15 cellular contexts compared by ENCODE assay signal in genomic region chr21:33189845-33190244, GRCh38.
"Had no signal": no experiment of that assay in that cellular context is flagged by ENCODE, and none has a peak within 500 bp of the region (broad histone marks: within the 10 kb centered on the region; RNA-seq: fewer than 3 reads in every experiment).

No MANE protein-coding gene starts in this region.

- H3K4me3 Mint-ChIP-seq: activated naive CD8-positive, alpha-beta T cell treated with anti-CD3 and anti-CD28 coated beads, Interleukin-2, amount 10 ng/mL, durations not matched to agents 7 days and 5 days; brain; neural crest cell; type B pancreatic cell had no signal

- H3K36me3 Mint-ChIP-seq: brain, type B pancreatic cell had no signal

- H3K4me1 Mint-ChIP-seq: neural crest cell had no signal

- H3K36me3 ChIP-seq: lower lobe of right lung had no signal

- H3K27ac Mint-ChIP-seq: activated naive CD8-positive, alpha-beta T cell treated with anti-CD3 and anti-CD28 coated beads, Interleukin-2, amount 10 ng/mL, durations not matched to agents 7 days and 5 days; stimulated activated naive CD8-positive, alpha-beta T cell treated with anti-CD3 and anti-CD28 coated beads, Interleukin-15, amount 100 ng/mL, for 72 hours; type B pancreatic cell had no signal

- DNase-seq: activated CD4-positive, alpha-beta T cell treated with anti-CD3 and anti-CD28 coated beads, Interleukin-2, amount 50 U/mL, for 1 hour; activated effector memory CD4-positive, alpha-beta T cell treated with anti-CD3 and anti-CD28 coated beads, Interleukin-2, amount 50 U/mL, for 16 hours; activated naive CD8-positive, alpha-beta T cell treated with anti-CD3 and anti-CD28 coated beads, Interleukin-2, amount 10 ng/mL, durations not matched to agents 7 days and 5 days; activated T-cell treated with anti-CD3 and anti-CD28 coated beads for 4 hours; cortex of kidney; effector CD8-positive, alpha-beta T cell; foreskin fibroblast; lower lobe of right lung; stimulated activated CD4-positive, alpha-beta T cell treated with anti-CD3 and anti-CD28 coated beads, Interleukin-1b, Interleukin-23, amount 100 ng/mL, for 48 hours; stimulated activated naive CD8-positive, alpha-beta T cell treated with anti-CD3 and anti-CD28 coated beads, Interleukin-15, amount 100 ng/mL, for 72 hours; T1000 had no signal

- ATAC-seq: activated CD4-positive, CD25-positive, alpha-beta regulatory T cell treated with anti-CD3 and anti-CD28 coated beads, Interleukin-2, amount 50 U/mL, for 24 hours; stimulated activated naive CD8-positive, alpha-beta T cell treated with anti-CD3 and anti-CD28 coated beads, Interleukin-15, amount 100 ng/mL, for 72 hours had no signal

- H3K4me1 ChIP-seq: lower lobe of right lung had no signal

- H3K4me3 ChIP-seq: lower lobe of right lung had no signal

- H3K27me3 Mint-ChIP-seq: stimulated activated naive CD8-positive, alpha-beta T cell treated with anti-CD3 and anti-CD28 coated beads, Interleukin-15, amount 100 ng/mL, for 72 hours had no signal

- H3K9me3 ChIP-seq: lower lobe of right lung had no signal
